In genomic region chr15:78209646-78210348, GRCh38 we compare ENCODE assay signal across 10 cellular contexts. TPM values are rescaled to one million over a fixed set of nuclear protein-coding genes. Genes with fewer than 3 reads are reported as not detected.
DNase-seq lines count a peak whose midpoint lies in the region; TF ChIP-seq lines count a peak whose summit lies in the region.
"Had no signal": no experiment of that assay in that cellular context is flagged by ENCODE, and none has a peak within 500 bp of the region (broad histone marks: within the 10 kb centered on the region; RNA-seq: fewer than 3 reads in every experiment).

No MANE protein-coding gene starts in this region.

- CTCF ChIA-PET in CD4-positive, alpha-beta memory T cell (lab: Charles Lee; ENCODE audit: partially characterized antibody): interaction anchor here (1.4 kb wide), 1 partner anchor 14 kb away, joined by 6 read pairs; no protein-coding TSS in a partner anchor

- peaks cover 25 to 34% of the 10 kb centered on the region in 2 donors for H3K4me1 ChIP-seq in adrenal gland (replicated peaks in 1 of 2)
- peaks cover 3 to 48% (median 26%) of the 10 kb centered on the region in 4 donors for H3K4me1 ChIP-seq in stomach
- peaks cover 20 to 25% of the 10 kb centered on the region in 2 experiments for H3K4me1 ChIP-seq in trophoblast cell (ENCODE audit: control insufficient read depth in 1 of 2, insufficient read depth in 2 of 2, low read length in 2 of 2)
- H3K4me1 ChIP-seq in CD4-positive, alpha-beta memory T cell (ENCODE audit: insufficient read depth, low read length): no peaks in the 10 kb centered on the region

- H3K36me3 Mint-ChIP-seq in CD4-positive, alpha-beta memory T cell: no peaks in the 10 kb centered on the region
- H3K36me3 Mint-ChIP-seq: memory B cell had no signal

- no peak overlapping the region for H3K4me3 ChIP-seq in adrenal gland
- no peak overlapping the region for H3K4me3 ChIP-seq in stomach
- H3K4me3 ChIP-seq in trophoblast cell (ENCODE audit: low read depth, low read length): no peak overlapping the region
- H3K4me3 ChIP-seq in CD4-positive, alpha-beta memory T cell (ENCODE audit: low read length in 2 of 2): no peak overlapping the region

- DNase-seq in NCI-H146 (lab: John Stamatoyannopoulos, UW) (peak; percentile 39), NCI-H146 treated with DMSO at 0.1 percent for 48 hours (lab: John Stamatoyannopoulos, UW; ENCODE audit: unreplicated experiment) (no peak), adrenal gland (peak in 4 of 7 donors; percentile 15 to 57 (median 52)), stomach (peak; percentile 80), DMS153 treated with DMSO at 0.1 percent for 48 hours (lab: John Stamatoyannopoulos, UW; ENCODE audit: unreplicated experiment) (no peak), trophoblast cell (no peak)
- DNase-seq in CD4-positive, alpha-beta memory T cell: no peak
- DNase-seq: NCI-H1436 treated with DMSO at 0.1 percent for 48 hours had no signal

- H3K18ac ChIP-seq in trophoblast cell (ENCODE audit: low read length): no peak overlapping the region

- TF ChIP-seq CTCF in adrenal gland (IDR thresholded peaks at IDR 0.05) (no peak), stomach (IDR thresholded peaks at IDR 0.05) (no peak)

- H3K23ac ChIP-seq in trophoblast cell (ENCODE audit: low read length): no peak overlapping the region

- no peak overlapping the region for H3K9ac ChIP-seq in trophoblast cell (ENCODE audit: low read length)

- H3K4me1 Mint-ChIP-seq in CD4-positive, alpha-beta memory T cell: no peaks in the 10 kb centered on the region
- H3K4me1 Mint-ChIP-seq: memory B cell had no signal

- no peak overlapping the region for H2BK12ac ChIP-seq in trophoblast cell (ENCODE audit: low read length)

- H2BK120ac ChIP-seq in trophoblast cell (ENCODE audit: insufficient read depth, low read length, poor library complexity): no peak overlapping the region

- H2AK5ac ChIP-seq in trophoblast cell (ENCODE audit: low read length): no peak overlapping the region

- peaks cover 3 to 8% of the 10 kb centered on the region in 2 donors for H3K27me3 Mint-ChIP-seq in CD4-positive, alpha-beta memory T cell

- 71 to 78% (median 76%) methylated on average over 7 to 9 of the region's 9 CpGs for WGBS in adrenal gland, 4 donors
- WGBS in stomach, 5 donors: 33 to 55% (median 39%) methylated on average over 9 of the region's 9 CpGs
- WGBS in trophoblast cell (ENCODE audit: extremely low coverage, insufficient coverage, insufficient read length): no CpG with 5 or more reads among the region's 9 CpGs

- no peaks in the 10 kb centered on the region for H3K79me1 ChIP-seq in trophoblast cell (ENCODE audit: low read length)

- H3K27ac ChIP-seq in adrenal gland: no peak overlapping the region
- peak overlapping the region; percentile 92 for H3K27ac ChIP-seq in layer of hippocampus (ENCODE audit: low read depth, low read length)
- H3K27ac ChIP-seq in stomach: peak overlapping the region in 3 of 5 donors; percentile 44 to 64 (median 46)
- H3K27ac ChIP-seq in trophoblast cell (ENCODE audit: low read depth, low read length): no peak overlapping the region
- H3K27ac ChIP-seq in CD4-positive, alpha-beta memory T cell (ENCODE audit: low read depth, low read length): no peak overlapping the region

- no peak overlapping the region for H2AFZ ChIP-seq in trophoblast cell (ENCODE audit: insufficient read depth, low read length, poor library complexity)

- POLR2A ChIA-PET in CD4-positive, alpha-beta memory T cell (lab: Charles Lee; ENCODE audit: partially characterized antibody): no interaction called here

- H3K9me3 Mint-ChIP-seq in CD4-positive, alpha-beta memory T cell: no peaks in the 10 kb centered on the region
- H3K9me3 Mint-ChIP-seq: memory B cell had no signal

- H3K27me3 ChIP-seq in adrenal gland (no peaks in the 10 kb centered on the region), layer of hippocampus (ENCODE audit: control insufficient read depth, insufficient read depth, low read length) (no peaks in the 10 kb centered on the region), stomach (peaks cover 0 to 8% (median 0%) of the 10 kb centered on the region in 3 donors), trophoblast cell (ENCODE audit: insufficient read depth, low read length) (no peaks in the 10 kb centered on the region)
- no peaks in the 10 kb centered on the region for H3K27me3 ChIP-seq in CD4-positive, alpha-beta memory T cell (ENCODE audit: insufficient read depth, low read length)

- H3K4me3 Mint-ChIP-seq in CD4-positive, alpha-beta memory T cell: no peak overlapping the region
- H3K4me3 Mint-ChIP-seq: memory B cell had no signal

- H3K79me2 ChIP-seq in trophoblast cell (ENCODE audit: control insufficient read depth, insufficient read depth, low read length, poor library complexity): no peaks in the 10 kb centered on the region

- no peak overlapping the region for H4K8ac ChIP-seq in trophoblast cell (ENCODE audit: low read depth, low read length)

- H3K9me3 ChIP-seq in adrenal gland (replicated peaks in 1 of 3) (no peaks in the 10 kb centered on the region), stomach (no peaks in the 10 kb centered on the region), trophoblast cell (ENCODE audit: insufficient read depth, low read depth, low read length) (no peaks in the 10 kb centered on the region)
- no peaks in the 10 kb centered on the region for H3K9me3 ChIP-seq in CD4-positive, alpha-beta memory T cell (ENCODE audit: control insufficient read depth in 1 of 2, low read length in 2 of 2)

- H3K4ac ChIP-seq in trophoblast cell (ENCODE audit: low read depth, low read length): no peak overlapping the region

- H3K36me3 ChIP-seq in adrenal gland (replicated peaks in 1 of 2): no peaks in the 10 kb centered on the region
- H3K36me3 ChIP-seq in stomach: no peaks in the 10 kb centered on the region
- no peaks in the 10 kb centered on the region for H3K36me3 ChIP-seq in trophoblast cell (ENCODE audit: control insufficient read depth in 1 of 2, insufficient read depth in 2 of 2, low read length in 2 of 2)
- no peaks in the 10 kb centered on the region for H3K36me3 ChIP-seq in CD4-positive, alpha-beta memory T cell (ENCODE audit: insufficient read depth, low read length)

- no peak overlapping the region for H3K4me2 ChIP-seq in trophoblast cell (ENCODE audit: low read length)

- H3K14ac ChIP-seq in trophoblast cell (ENCODE audit: low read length): no peak overlapping the region

- H4K91ac ChIP-seq in trophoblast cell (ENCODE audit: low read depth, low read length): no peak overlapping the region

- TF ChIP-seq EP300 in stomach (IDR thresholded peaks at IDR 0.05): no peak

- H2BK5ac ChIP-seq in trophoblast cell (ENCODE audit: low read depth, low read length, poor library complexity): no peak overlapping the region

- H3K27ac Mint-ChIP-seq in CD4-positive, alpha-beta memory T cell: no peak overlapping the region
- H3K27ac Mint-ChIP-seq: memory B cell had no signal

- TF ChIP-seq POLR2A in adrenal gland (IDR thresholded peaks at IDR 0.05) (no peak), stomach (IDR thresholded peaks at IDR 0.05) (no peak)

- no peak overlapping the region for H4K12ac ChIP-seq in trophoblast cell (ENCODE audit: low read depth, low read length)

- intact Hi-C loops in adrenal gland (cut with DNase I): no loop called here
- intact Hi-C loops in stomach (cut with DNase I; ENCODE audit: low total_unique reads): no loop called here
- intact Hi-C loops in CD4-positive, alpha-beta memory T cell (cut with micrococcal nuclease): no loop called here

RNA-seq across cellular contexts. Expression of gene ACSBG1, which starts 24.6 kb away (rescaled TPM):
- total RNA-seq in adrenal gland: 10 to 100 TPM in 4 of 8 donors, 1 to 10 TPM in 4; 1.9 to 42.3 (median 9.8) TPM
- polyA plus RNA-seq in adrenal gland: 1 to 10 TPM; 2.5 to 5.8 (median 4.3) TPM
- 1 to 10 TPM in 1 of 5 donors, under 1 TPM in 1, not detected in 3; under 0.01 to 1.5 TPM for total RNA-seq in stomach
- under 1 TPM; 0.12 to 0.30 (median 0.15) TPM for polyA plus RNA-seq in stomach
- polyA plus RNA-seq in trophoblast cell (2013): 0.11 and 0.22 TPM in 2 replicates
- not detected for total RNA-seq in CD4-positive, alpha-beta memory T cell
- not detected for polyA plus RNA-seq in CD4-positive, alpha-beta memory T cell

RNA-seq across cellular contexts. Expression of gene DNAJA4, which starts 54.6 kb away (rescaled TPM):
- 10 to 100 TPM; 11.7 to 26.2 (median 21.8) TPM for total RNA-seq in adrenal gland
- 10 to 100 TPM; 18.8 to 43.5 (median 19.8) TPM for polyA plus RNA-seq in adrenal gland
- total RNA-seq in stomach: 10 to 100 TPM in 4 of 5 donors, not detected in 1; 30.3 to 53.6 (median 37.9) TPM
- polyA plus RNA-seq in stomach: 10 to 100 TPM; 11.4 to 12.9 (median 12.8) TPM
- 0.08 TPM in 2 replicates for polyA plus RNA-seq in trophoblast cell (2013)
- total RNA-seq in CD4-positive, alpha-beta memory T cell: 10 to 100 TPM; 31.5 to 32.8 TPM
- 10 to 100 TPM in 1 of 2 donors, 1 to 10 TPM in 1; 7.8 to 12.0 TPM for polyA plus RNA-seq in CD4-positive, alpha-beta memory T cell

Comparison
In these comparisons a context has a peak if more than half of its experiments do, and no peak if none do; other contexts are left out.
1. DNase-seq: peak in NCI-H146 (single experiment), adrenal gland (4 of 7) and stomach (single experiment); none in NCI-H146 treated with DMSO at 0.1 percent for 48 hours (single experiment), DMS153 treated with DMSO at 0.1 percent for 48 hours (single experiment), trophoblast cell (0 of 2) and CD4-positive, alpha-beta memory T cell (0 of 5).
2. H3K27ac ChIP-seq: peak in layer of hippocampus (single experiment) and stomach (3 of 5); none in adrenal gland (0 of 5), trophoblast cell (single experiment) and CD4-positive, alpha-beta memory T cell (single experiment).